In genomic region chr17:19376799-19377198, GRCh38 we compare ENCODE assay signal across 8 cellular contexts. TPM values are rescaled to one million over a fixed set of nuclear protein-coding genes. Genes with fewer than 3 reads are reported as not detected.
DNase-seq lines count a peak whose midpoint lies in the region; ATAC-seq and TF ChIP-seq lines count a peak whose summit lies in the region.

No MANE protein-coding gene starts in this region.

- H2AFZ ChIP-seq in OCI-LY1 (ENCODE audit: low read length): no peak overlapping the region

- H4K20me1 ChIP-seq in OCI-LY1 (ENCODE audit: insufficient read depth, low read length): no peaks in the 10 kb centered on the region

- H3K9me3 Mint-ChIP-seq in progenitor cell of endocrine pancreas (ENCODE audit: low read depth): no peaks in the 10 kb centered on the region

- H3K4me1 Mint-ChIP-seq in progenitor cell of endocrine pancreas (ENCODE audit: low read depth): peaks cover 14% of the 10 kb centered on the region

- peak overlapping the region; percentile 84 for H3K9ac ChIP-seq in OCI-LY1 (ENCODE audit: low read length)

- H3K36me3 ChIP-seq in OCI-LY1 (ENCODE audit: insufficient read depth, low read length): peaks cover 9% of the 10 kb centered on the region; the same call in 1 of the 2 replicates

- no peak overlapping the region for H3K27ac ChIP-seq in OCI-LY1 (ENCODE audit: low read depth, low read length, poor library complexity, severe bottlenecking)

- peaks cover 8% of the 10 kb centered on the region for H3K36me3 Mint-ChIP-seq in progenitor cell of endocrine pancreas (ENCODE audit: insufficient read depth)

- TF ChIP-seq CTCF in OCI-LY1 (IDR thresholded peaks at IDR 0.05; ENCODE audit: low read length) (no peak), epithelial cell of esophagus (IDR thresholded peaks at IDR 0.05; ENCODE audit: insufficient read depth, low read depth, low read length, missing control alignments) (no peak), progenitor cell of endocrine pancreas (IDR thresholded peaks at IDR 0.05; ENCODE audit: unreplicated experiment) (no peak)

- H3K9me2 ChIP-seq in OCI-LY1 (ENCODE audit: low read depth, low read length): no peaks in the 10 kb centered on the region

- peak overlapping the region; percentile 96 for H3K27ac Mint-ChIP-seq in progenitor cell of endocrine pancreas

- ATAC-seq in GM18520 (IDR thresholded peaks at IDR 0.05; ENCODE audit: unreplicated experiment) (no peak), HG02571 (IDR thresholded peaks at IDR 0.05; ENCODE audit: unreplicated experiment) (no peak), GM18867 (IDR thresholded peaks at IDR 0.05; ENCODE audit: unreplicated experiment) (no peak)

- peak overlapping the region; percentile 75 for H3K4me3 ChIP-seq in OCI-LY1 (ENCODE audit: low read depth, low read length, poor library complexity, severe bottlenecking)
- peak overlapping the region; percentile 89 for H3K4me3 ChIP-seq in epithelial cell of esophagus (ENCODE audit: low read length)

- no peaks in the 10 kb centered on the region for H3F3A ChIP-seq in OCI-LY1 (ENCODE audit: insufficient read depth, low read length)

- H3K27me3 ChIP-seq in OCI-LY1 (ENCODE audit: insufficient read depth, low read length): no peaks in the 10 kb centered on the region

- H3K79me2 ChIP-seq in OCI-LY1 (ENCODE audit: insufficient read depth, low read length): no peaks in the 10 kb centered on the region

- H3K4me2 ChIP-seq in OCI-LY1 (ENCODE audit: low read length): peak overlapping the region; percentile 81

- H3K4me3 Mint-ChIP-seq in progenitor cell of endocrine pancreas (ENCODE audit: low read depth): peak overlapping the region; percentile 93

- H3K4me1 ChIP-seq in OCI-LY1 (ENCODE audit: insufficient read depth, low read length, severe bottlenecking): peaks cover 15% of the 10 kb centered on the region

- no peaks in the 10 kb centered on the region for H3K27me3 Mint-ChIP-seq in progenitor cell of endocrine pancreas

- DNase-seq in NCI-H2196 (lab: John Stamatoyannopoulos, UW; ENCODE audit: unreplicated experiment): peak; percentile 5
- DNase-seq in NCI-H2196 treated with DMSO at 0.1 percent for 48 hours (lab: John Stamatoyannopoulos, UW; ENCODE audit: unreplicated experiment): no peak
- DNase-seq in epithelial cell of esophagus (ENCODE audit: low read depth): peak; percentile 65
- DNase-seq in progenitor cell of endocrine pancreas (ENCODE audit: low spot score, unreplicated experiment): no peak

- H3K9me3 ChIP-seq in OCI-LY1 (ENCODE audit: low read length): no peaks in the 10 kb centered on the region

RNA-seq across cellular contexts. Expression of gene MAPK7, which starts 1.5 kb away (rescaled TPM):
- 39.0 and 41.8 TPM in 2 replicates for total RNA-seq in progenitor cell of endocrine pancreas

RNA-seq across cellular contexts. Expression of gene MFAP4, which starts 10.2 kb away (rescaled TPM):
- total RNA-seq in progenitor cell of endocrine pancreas: 2.3 and 2.5 TPM in 2 replicates

RNA-seq across cellular contexts. Expression of gene B9D1, which starts 14.3 kb away (rescaled TPM):
- 27.3 and 29.9 TPM in 2 replicates for total RNA-seq in progenitor cell of endocrine pancreas

RNA-seq across cellular contexts. Expression of gene RNF112, which starts 34.2 kb away (rescaled TPM):
- 1.1 and 1.3 TPM in 2 replicates for total RNA-seq in progenitor cell of endocrine pancreas

Comparison
In these comparisons a context has a peak if more than half of its experiments do, and no peak if none do; other contexts are left out.
1. DNase-seq: peak in NCI-H2196 (single experiment) and epithelial cell of esophagus (single experiment); none in NCI-H2196 treated with DMSO at 0.1 percent for 48 hours (single experiment) and progenitor cell of endocrine pancreas (single experiment).